In genomic region chr13:77521194-77521593, GRCh38 we compare ENCODE assay signal across 14 cellular contexts. TPM values are rescaled to one million over a fixed set of nuclear protein-coding genes. Genes with fewer than 3 reads are reported as not detected.
DNase-seq lines count a peak whose midpoint lies in the region; ATAC-seq and TF ChIP-seq lines count a peak whose summit lies in the region.
"Had no signal": no experiment of that assay in that cellular context is flagged by ENCODE, and none has a peak within 500 bp of the region (broad histone marks: within the 10 kb centered on the region; RNA-seq: fewer than 3 reads in every experiment).

No MANE protein-coding gene starts in this region.

- DNase-seq in HT-29 (ENCODE audit: low spot score) = peak; percentile 87
- DNase-seq in SW480 (ENCODE audit: low spot score) = peak; percentile 44
- peak; percentile 70 for DNase-seq in fibroblast of mammary gland (ENCODE audit: low read depth)
- no peak for DNase-seq in stimulated activated effector memory CD8-positive, alpha-beta T cell treated with anti-CD3 and anti-CD28 coated beads, Interleukin-12 subunit alpha, Interleukin-12 subunit beta, amount 100 ng/mL, for 72 hours (ENCODE audit: low spot score in 2 of 2)
- no peak for DNase-seq in RKO (ENCODE audit: low spot score)
- no peak for DNase-seq in nephron progenitor cell
- no peak for DNase-seq in GM10248 (ENCODE audit: extremely low spot score)
- DNase-seq: activated CD4-positive, alpha-beta T cell treated with anti-CD3 and anti-CD28 coated beads for 1 hour; DMS79 treated with DMSO at 0.1 percent for 48 hours; NCI-H1436 treated with DMSO at 0.1 percent for 48 hours; NCI-H446; T-helper 1 cell had no signal

- TF ChIP-seq CTCF in fibroblast of mammary gland (conservative IDR thresholded peaks at IDR 0.05; ENCODE audit: control insufficient read depth, insufficient read depth, low read depth, low read length) = no peak
- no peak for TF ChIP-seq CTCF in nephron progenitor cell (IDR thresholded peaks at IDR 0.05)
- no peak for TF ChIP-seq CTCF in GM10248 (IDR thresholded peaks at IDR 0.05; ENCODE audit: control extremely low read depth, extremely low read depth, low read depth, missing control alignments)

- POLR2A ChIA-PET in GM10248 (lab: Yijun Ruan, JAX) = no interaction called here

- no peak overlapping the region for H3K27ac Mint-ChIP-seq in stimulated activated effector memory CD8-positive, alpha-beta T cell treated with anti-CD3 and anti-CD28 coated beads, Interleukin-12 subunit alpha, Interleukin-12 subunit beta, amount 100 ng/mL, for 72 hours
- no peak overlapping the region for H3K27ac Mint-ChIP-seq in nephron progenitor cell

- H3K27me3 Mint-ChIP-seq in nephron progenitor cell (ENCODE audit: low read depth, poor library complexity) = peaks cover 6% of the 10 kb centered on the region

- H3K4me1 Mint-ChIP-seq in stimulated activated effector memory CD8-positive, alpha-beta T cell treated with anti-CD3 and anti-CD28 coated beads, Interleukin-12 subunit alpha, Interleukin-12 subunit beta, amount 100 ng/mL, for 72 hours = peaks cover 13% of the 10 kb centered on the region
- H3K4me1 Mint-ChIP-seq in nephron progenitor cell = peaks cover 8% of the 10 kb centered on the region

- no peaks in the 10 kb centered on the region for H3K36me3 Mint-ChIP-seq in stimulated activated effector memory CD8-positive, alpha-beta T cell treated with anti-CD3 and anti-CD28 coated beads, Interleukin-12 subunit alpha, Interleukin-12 subunit beta, amount 100 ng/mL, for 72 hours
- no peaks in the 10 kb centered on the region for H3K36me3 Mint-ChIP-seq in nephron progenitor cell (ENCODE audit: low read depth)

- CTCF ChIA-PET in GM10248 (lab: Yijun Ruan, JAX) = interaction anchor here (1.4 kb wide), 1 partner anchor 23 kb away, joined by 5 read pairs; no protein-coding TSS in a partner anchor

- peak; percentile 56 for ATAC-seq in stimulated activated effector memory CD8-positive, alpha-beta T cell treated with anti-CD3 and anti-CD28 coated beads, Interleukin-12 subunit alpha, Interleukin-12 subunit beta, amount 100 ng/mL, for 72 hours
- ATAC-seq in GM21619 (IDR thresholded peaks at IDR 0.05; ENCODE audit: unreplicated experiment) = no peak

- no peaks in the 10 kb centered on the region for H3K9me3 Mint-ChIP-seq in stimulated activated effector memory CD8-positive, alpha-beta T cell treated with anti-CD3 and anti-CD28 coated beads, Interleukin-12 subunit alpha, Interleukin-12 subunit beta, amount 100 ng/mL, for 72 hours
- no peaks in the 10 kb centered on the region for H3K9me3 Mint-ChIP-seq in nephron progenitor cell

- no peak overlapping the region for H3K4me3 Mint-ChIP-seq in stimulated activated effector memory CD8-positive, alpha-beta T cell treated with anti-CD3 and anti-CD28 coated beads, Interleukin-12 subunit alpha, Interleukin-12 subunit beta, amount 100 ng/mL, for 72 hours
- no peak overlapping the region for H3K4me3 Mint-ChIP-seq in nephron progenitor cell

- H3K4me3 ChIP-seq in fibroblast of mammary gland (ENCODE audit: control insufficient read depth, low read depth, low read length) = no peak overlapping the region

RNA-seq across cellular contexts. Expression of gene SCEL, which starts 14.3 kb away (rescaled TPM):
- total RNA-seq in HT-29 (2014; rRNA removed; shearing (Covaris generic)) = 2.1 and 3.9 TPM in 2 replicates
- total RNA-seq: OCI-LY7 had no signal

Comparison
In these comparisons a context has a peak if more than half of its experiments do, and no peak if none do; other contexts are left out.
1. DNase-seq: peak in HT-29 (single experiment), SW480 (single experiment) and fibroblast of mammary gland (single experiment); none in stimulated activated effector memory CD8-positive, alpha-beta T cell treated with anti-CD3 and anti-CD28 coated beads, Interleukin-12 subunit alpha, Interleukin-12 subunit beta, amount 100 ng/mL, for 72 hours (0 of 2), RKO (single experiment), nephron progenitor cell (single experiment) and GM10248 (single experiment).